In genomic region chr1:34470406-34470805, GRCh38 we compare ENCODE assay signal across 22 cellular contexts.
"Had no signal": no experiment of that assay in that cellular context is flagged by ENCODE, and none has a peak within 500 bp of the region (broad histone marks: within the 10 kb centered on the region; RNA-seq: fewer than 3 reads in every experiment).

No MANE protein-coding gene starts in this region.

- H3K4me1 Mint-ChIP-seq: IgD-negative memory B cell had no signal

- H3K4me3 Mint-ChIP-seq: IgD-negative memory B cell had no signal

- H3K36me3 Mint-ChIP-seq: IgD-negative memory B cell had no signal

- H3K4me1 ChIP-seq: Peyer's patch, SJCRH30 had no signal

- H3K9me3 ChIP-seq: Peyer's patch, SJCRH30 had no signal

- H3K27me3 ChIP-seq: Peyer's patch had no signal

- DNase-seq: Kasumi-1, MM.1S, NCI-H1092 treated with DMSO at 0.1 percent for 48 hours, NCI-H1436, NCI-H187, NCI-H2029, NCI-H2081 treated with DMSO at 0.1 percent for 48 hours, NCI-H2171, NCI-H226, NCI-H446, NCI-H510A, NCI-H524 treated with DMSO at 0.1 percent for 48 hours, NCI-H69, NCI-H774, PC-9, Peyer's patch, SHP77 treated with DMSO at 0.1 percent for 48 hours, SJCRH30 had no signal

- H3K27me3 Mint-ChIP-seq: IgD-negative memory B cell had no signal

- H3K36me3 ChIP-seq: Peyer's patch, SJCRH30 had no signal

- H3K27ac ChIP-seq: HL-60, KMS-11, PC-9, Peyer's patch, SJCRH30 had no signal

- H3K27ac Mint-ChIP-seq: IgD-negative memory B cell had no signal

- H3K4me3 ChIP-seq: K562, PC-9, Peyer's patch, SJCRH30 had no signal
